In genomic region chr7:115085421-115085820, GRCh38 we compare ENCODE assay signal across 20 cellular contexts.
"Had no signal": no experiment of that assay in that cellular context is flagged by ENCODE, and none has a peak within 500 bp of the region (broad histone marks: within the 10 kb centered on the region; RNA-seq: fewer than 3 reads in every experiment).

No MANE protein-coding gene starts in this region.

- H3K9me3 Mint-ChIP-seq: nephron progenitor cell had no signal

- H3K27ac ChIP-seq: coronary artery, esophagus muscularis mucosa, gastroesophageal sphincter, psoas muscle, testis, tibial nerve had no signal

- ATAC-seq: gastroesophageal sphincter; psoas muscle; right lobe of liver; stimulated activated naive B cell treated with anti-CD40 and anti-IgM and Interleukin-4, amounts not matched to agents 10 μg/mL and 1 μg/mL and 100 μg/mL, for 72 hours; stimulated activated naive CD8-positive, alpha-beta T cell treated with anti-CD3 and anti-CD28 coated beads, Interleukin-15, amount 100 ng/mL, for 72 hours had no signal

- H3K4me3 Mint-ChIP-seq: immature natural killer cell; naive B cell; nephron progenitor cell; stimulated activated naive B cell treated with anti-CD40 and anti-IgM and Interleukin-4, amounts not matched to agents 10 μg/mL and 1 μg/mL and 100 μg/mL, for 72 hours; stimulated activated naive CD8-positive, alpha-beta T cell treated with anti-CD3 and anti-CD28 coated beads, Interleukin-15, amount 100 ng/mL, for 72 hours had no signal

- H3K36me3 Mint-ChIP-seq: immature natural killer cell, naive B cell had no signal

- H3K36me3 ChIP-seq: esophagus muscularis mucosa, gastroesophageal sphincter, right lobe of liver, tibial nerve had no signal

- H3K4me1 Mint-ChIP-seq: immature natural killer cell; naive B cell; nephron progenitor cell; stimulated activated naive B cell treated with anti-CD40 and anti-IgM and Interleukin-4, amounts not matched to agents 10 μg/mL and 1 μg/mL and 100 μg/mL, for 72 hours; stimulated activated naive CD8-positive, alpha-beta T cell treated with anti-CD3 and anti-CD28 coated beads, Interleukin-15, amount 100 ng/mL, for 72 hours had no signal

- H3K27me3 Mint-ChIP-seq: stimulated activated naive B cell treated with anti-CD40 and anti-IgM and Interleukin-4, amounts not matched to agents 10 μg/mL and 1 μg/mL and 100 μg/mL, for 72 hours; stimulated activated naive CD8-positive, alpha-beta T cell treated with anti-CD3 and anti-CD28 coated beads, Interleukin-15, amount 100 ng/mL, for 72 hours had no signal

- H3K4me3 ChIP-seq: coronary artery, esophagus muscularis mucosa, gastroesophageal sphincter, psoas muscle, right lobe of liver, testis, tibial nerve had no signal

- DNase-seq: effector CD4-positive, alpha-beta T cell; glutamatergic neuron; immature natural killer cell; kidney; left colon; mesendoderm; naive B cell; nephron progenitor cell; psoas muscle; retina; right lobe of liver; stimulated activated CD4-positive, alpha-beta T cell treated with anti-CD3 and anti-CD28 coated beads, Interleukin-4, amount 100 ng/mL, for 1 hour; stimulated activated CD8-positive, alpha-beta memory T cell treated with anti-CD3 and anti-CD28 coated beads, Interleukin-4, amount 100 ng/mL, for 48 hours; stimulated activated naive B cell treated with anti-CD40 and anti-IgM and Interleukin-4, amounts not matched to agents 10 μg/mL and 1 μg/mL and 100 μg/mL, for 72 hours; stimulated activated naive CD8-positive, alpha-beta T cell treated with anti-CD3 and anti-CD28 coated beads, Interleukin-15, amount 100 ng/mL, for 72 hours; testis had no signal

- H3K9me3 ChIP-seq: esophagus muscularis mucosa, gastroesophageal sphincter, psoas muscle, right lobe of liver, testis, tibial nerve had no signal

- H3K27ac Mint-ChIP-seq: immature natural killer cell; naive B cell; nephron progenitor cell; stimulated activated naive B cell treated with anti-CD40 and anti-IgM and Interleukin-4, amounts not matched to agents 10 μg/mL and 1 μg/mL and 100 μg/mL, for 72 hours; stimulated activated naive CD8-positive, alpha-beta T cell treated with anti-CD3 and anti-CD28 coated beads, Interleukin-15, amount 100 ng/mL, for 72 hours had no signal

- H3K27me3 ChIP-seq: esophagus muscularis mucosa, gastroesophageal sphincter, right lobe of liver, testis, tibial nerve had no signal
